Comparison of ENCODE assay signal across 7 cellular contexts in genomic region chr21:14383596-14384210, GRCh38. TPM values are rescaled to one million over a fixed set of nuclear protein-coding genes. Genes with fewer than 3 reads are reported as not detected.
DNase-seq lines count a peak whose midpoint lies in the region; ATAC-seq, FAIRE-seq and TF ChIP-seq lines count a peak whose summit lies in the region.

No MANE protein-coding gene starts in this region.

- FAIRE-seq in pancreas (lab: Jason Lieb, UNC): no peak

- intact Hi-C loops in pancreas (cut with DNase I): no loop called here

- DNase-seq in GM12864 (ENCODE audit: low read depth) (peak; percentile 43), WERI-Rb-1 (no peak), fibroblast of villous mesenchyme (ENCODE audit: low read depth) (no peak), pancreas (no peak), mesenteric fat pad (ENCODE audit: low spot score) (no peak)

- H3K27ac ChIP-seq in WERI-Rb-1: peak overlapping the region; percentile 85
- H3K27ac ChIP-seq in pancreas: peak overlapping the region in 3 of 4 donors; percentile 38 to 65 (median 53)

- peak overlapping the region; percentile 93 for H3K4me3 ChIP-seq in GM12864 (ENCODE audit: low read depth, low read length)
- H3K4me3 ChIP-seq in WERI-Rb-1 (ENCODE audit: low read depth, low read length): peak overlapping the region; percentile 84
- peak overlapping the region; percentile 99 for H3K4me3 ChIP-seq in fibroblast of villous mesenchyme (ENCODE audit: low read depth, low read length)
- peak overlapping the region; percentile 42 to 73 (median 56) for H3K4me3 ChIP-seq in pancreas

- WGBS in pancreas, 2 donors: 4% methylated on average over 21 of the region's 21 CpGs

- H3K9me3 ChIP-seq in WERI-Rb-1 (ENCODE audit: severe bottlenecking) (no peaks in the 10 kb centered on the region), pancreas (no peaks in the 10 kb centered on the region)

- H3K36me3 ChIP-seq in WERI-Rb-1 (peaks cover 18% of the 10 kb centered on the region), pancreas (no peaks in the 10 kb centered on the region)

- peaks cover 3 to 13% (median 12%) of the 10 kb centered on the region in 3 donors for H3K4me1 ChIP-seq in pancreas

- H3K27me3 ChIP-seq in WERI-Rb-1 (ENCODE audit: insufficient read depth, low read depth, severe bottlenecking) (no peaks in the 10 kb centered on the region), pancreas (no peaks in the 10 kb centered on the region)

- TF ChIP-seq CTCF in GM12864 (IDR thresholded peaks at IDR 0.05; ENCODE audit: low read depth, low read length, missing control alignments) (no peak), WERI-Rb-1 (IDR thresholded peaks at IDR 0.05; ENCODE audit: low read depth, low read length) (no peak), fibroblast of villous mesenchyme (IDR thresholded peaks at IDR 0.05; ENCODE audit: insufficient read depth, low read depth, low read length) (no peak), pancreas (IDR thresholded peaks at IDR 0.05) (no peak)

- ATAC-seq in GM21390 (IDR thresholded peaks at IDR 0.05; ENCODE audit: unreplicated experiment) (peak; percentile 31), HG03558 (IDR thresholded peaks at IDR 0.05; ENCODE audit: extremely low read depth, unreplicated experiment) (peak; percentile 5), pancreas (peak; percentile 6 to 50 (median 33))

RNA-seq across cellular contexts. Expression of gene HSPA13, which starts 0.8 kb away (rescaled TPM):
- 54.8 and 84.2 TPM in 2 replicates for total RNA-seq in fibroblast of villous mesenchyme
- 10 to 100 TPM in 4 of 6 donors, 1 to 10 TPM in 2; 7.0 to 22.7 (median 14.0) TPM for total RNA-seq in pancreas
- polyA plus RNA-seq in pancreas: 10 to 100 TPM in 1 of 2 donors, 1 to 10 TPM in 1; 3.1 to 14.2 TPM
- total RNA-seq in mesenteric fat pad: 24.0 TPM
